Comparison of ENCODE assay signal across 18 cellular contexts in genomic region chr4:86026720-86027119, GRCh38.
DNase-seq lines count a peak whose midpoint lies in the region; ATAC-seq and TF ChIP-seq lines count a peak whose summit lies in the region.
"Had no signal": no experiment of that assay in that cellular context is flagged by ENCODE, and none has a peak within 500 bp of the region (broad histone marks: within the 10 kb centered on the region; RNA-seq: fewer than 3 reads in every experiment).

No MANE protein-coding gene starts in this region.

- H3K9me3 Mint-ChIP-seq in WTC11 (peaks cover 8% of the 10 kb centered on the region), T-cell (no peaks in the 10 kb centered on the region)

- no peaks in the 10 kb centered on the region for H3K79me1 ChIP-seq in trophoblast cell (ENCODE audit: low read length)

- H3K23ac ChIP-seq in trophoblast cell (ENCODE audit: low read length): peak overlapping the region; percentile 38

- no peak overlapping the region for H4K91ac ChIP-seq in trophoblast cell (ENCODE audit: low read depth, low read length)

- no peak overlapping the region for H2BK5ac ChIP-seq in trophoblast cell (ENCODE audit: low read depth, low read length, poor library complexity)

- no peak overlapping the region for H4K8ac ChIP-seq in trophoblast cell (ENCODE audit: low read depth, low read length)

- H3K27me3 ChIP-seq in trophoblast cell (ENCODE audit: insufficient read depth, low read length) (no peaks in the 10 kb centered on the region), tibial artery (no peaks in the 10 kb centered on the region)

- no peak overlapping the region for H3K9ac ChIP-seq in trophoblast cell (ENCODE audit: low read length)

- no peak overlapping the region for H2BK120ac ChIP-seq in trophoblast cell (ENCODE audit: insufficient read depth, low read length, poor library complexity)

- H4K12ac ChIP-seq in trophoblast cell (ENCODE audit: low read depth, low read length): no peak overlapping the region

- no peak overlapping the region for H2AK5ac ChIP-seq in trophoblast cell (ENCODE audit: low read length)

- H3K4me3 Mint-ChIP-seq in WTC11 (no peak overlapping the region), T-cell (no peak overlapping the region)
- H3K4me3 Mint-ChIP-seq: CD4-positive, alpha-beta memory T cell had no signal

- POLR2A ChIA-PET in HEK293 (lab: Yijun Ruan, JAX) (no interaction called here), WTC11 (lab: Charles Lee) (no interaction called here), T-cell (lab: Charles Lee) (no interaction called here)

- H3K4me3 ChIP-seq in HEK293 (ENCODE audit: low read depth, low read length): no peak overlapping the region
- H3K4me3 ChIP-seq in trophoblast cell (ENCODE audit: low read depth, low read length): no peak overlapping the region
- H3K4me3 ChIP-seq in tibial artery: no peak overlapping the region
- H3K4me3 ChIP-seq: A549, HAP-1 had no signal

- no peak overlapping the region for H3K14ac ChIP-seq in trophoblast cell (ENCODE audit: low read length)

- H3K18ac ChIP-seq in trophoblast cell (ENCODE audit: low read length): no peak overlapping the region

- no peaks in the 10 kb centered on the region for H3K79me2 ChIP-seq in trophoblast cell (ENCODE audit: control insufficient read depth, insufficient read depth, low read length, poor library complexity)

- no peak overlapping the region for H3K4me2 ChIP-seq in trophoblast cell (ENCODE audit: low read length)
- H3K4me2 ChIP-seq: A549 had no signal

- CTCF ChIA-PET in HEK293 (lab: Yijun Ruan, JAX): no interaction called here
- CTCF ChIA-PET in WTC11 (lab: Charles Lee): interaction anchor here (1.8 kb wide), 1 partner anchor 609 kb away, joined by 4 read pairs; no protein-coding TSS in a partner anchor
- CTCF ChIA-PET in T-cell (lab: Charles Lee): no interaction called here

- H3K4ac ChIP-seq in trophoblast cell (ENCODE audit: low read depth, low read length): no peak overlapping the region

- no peak for TF ChIP-seq CTCF in HEK293 (tag by site-specific recombination; IDR thresholded peaks at IDR 0.05)
- TF ChIP-seq CTCF in tibial artery (IDR thresholded peaks at IDR 0.05): no peak
- no peak for TF ChIP-seq CTCF in WTC11 (IDR thresholded peaks at IDR 0.05)

- WGBS in trophoblast cell (ENCODE audit: extremely low coverage, insufficient coverage, insufficient read length): no CpG with 5 or more reads among the region's 8 CpGs

- intact Hi-C loops in tibial artery (cut with DNase I; ENCODE audit: low total_unique reads): no loop called here

- H3K9me3 ChIP-seq in HEK293 (ENCODE audit: control insufficient read depth, insufficient read depth, low read depth, low read length) (no peaks in the 10 kb centered on the region), trophoblast cell (ENCODE audit: insufficient read depth, low read depth, low read length) (no peaks in the 10 kb centered on the region), tibial artery (no peaks in the 10 kb centered on the region)
- H3K9me3 ChIP-seq: A549, HAP-1 had no signal

- H3K4me1 Mint-ChIP-seq in WTC11: 0 out of 2 replicates have a peak, but pooled peaks cover 3% of the 10 kb centered on the region
- H3K4me1 Mint-ChIP-seq in T-cell: no peaks in the 10 kb centered on the region
- H3K4me1 Mint-ChIP-seq: CD4-positive, alpha-beta memory T cell had no signal

- H3K4me1 ChIP-seq in HEK293 (ENCODE audit: control insufficient read depth, insufficient read depth, low read length) (no peaks in the 10 kb centered on the region), trophoblast cell (ENCODE audit: control insufficient read depth in 1 of 2, insufficient read depth in 2 of 2, low read length in 2 of 2) (no peaks in the 10 kb centered on the region), tibial artery (peaks cover 0 to under 1% (median 0%) of the 10 kb centered on the region in 4 donors)
- H3K4me1 ChIP-seq: A549, HAP-1 had no signal

- no peak overlapping the region for H2BK12ac ChIP-seq in trophoblast cell (ENCODE audit: low read length)

- H2AFZ ChIP-seq in trophoblast cell (ENCODE audit: insufficient read depth, low read length, poor library complexity): no peak overlapping the region

- no peak overlapping the region for H3K27ac ChIP-seq in HEK293 (ENCODE audit: extremely low read depth, low read depth, low read length)
- no peak overlapping the region for H3K27ac ChIP-seq in trophoblast cell (ENCODE audit: low read depth, low read length)
- no peak overlapping the region for H3K27ac ChIP-seq in tibial artery
- H3K27ac ChIP-seq: A549 had no signal

- no peaks in the 10 kb centered on the region for H3K27me3 Mint-ChIP-seq in WTC11 (ENCODE audit: low read depth)
- H3K27me3 Mint-ChIP-seq in T-cell: no peaks in the 10 kb centered on the region
- H3K27me3 Mint-ChIP-seq: CD4-positive, alpha-beta memory T cell had no signal

- H3K36me3 Mint-ChIP-seq in WTC11: no peaks in the 10 kb centered on the region
- no peaks in the 10 kb centered on the region for H3K36me3 Mint-ChIP-seq in T-cell
- H3K36me3 Mint-ChIP-seq: CD4-positive, alpha-beta memory T cell had no signal

- no peaks in the 10 kb centered on the region for H3K36me3 ChIP-seq in HEK293 (ENCODE audit: control insufficient read depth in 2 of 2, insufficient read depth in 1 of 2, low read length in 2 of 2)
- no peaks in the 10 kb centered on the region for H3K36me3 ChIP-seq in trophoblast cell (ENCODE audit: control insufficient read depth in 1 of 2, insufficient read depth in 2 of 2, low read length in 2 of 2)
- no peaks in the 10 kb centered on the region for H3K36me3 ChIP-seq in tibial artery
- H3K36me3 ChIP-seq: HAP-1 had no signal

- H3K27ac Mint-ChIP-seq in WTC11: no peak overlapping the region
- no peak overlapping the region for H3K27ac Mint-ChIP-seq in T-cell
- H3K27ac Mint-ChIP-seq: CD4-positive, alpha-beta memory T cell had no signal

- ATAC-seq in WTC11 (no peak), T-cell (replicated peaks in 1 of 4) (no peak)
- ATAC-seq: A549 had no signal

- DNase-seq in NCI-H446 treated with DMSO at 0.1 percent for 48 hours (lab: John Stamatoyannopoulos, UW) (peak; percentile 64), trophoblast cell (no peak), tibial artery (no peak), WTC11 (ENCODE audit: low spot score) (no peak), T-cell (no peak)
- DNase-seq: 8988T; ACHN; C1 segment of cervical spinal cord; Calu3; CD4-positive, alpha-beta memory T cell; COR-L47; DMS53; DMS79 treated with DMSO at 0.1 percent for 48 hours; GF-D8; GOT3 had no signal

TF ChIP-seq in HEK293, 187 proteins besides CTCF, POLR2A, EP300 and RAD21 (continues in another document):
- TF ChIP-seq ZIC2 (tag by site-specific recombination; IDR thresholded peaks at IDR 0.05) (peak; percentile 17; the same call in 1 of the 2 replicates), REPIN1 (tag by site-specific recombination; IDR thresholded peaks at IDR 0.05; ENCODE audit: low read depth) (no peak), ZNF843 (tag by site-specific recombination; IDR thresholded peaks at IDR 0.05) (0 out of 2 replicates have a peak, but pooled peaks have one; percentile 25), ZBTB6 (tag by site-specific recombination; IDR thresholded peaks at IDR 0.05) (0 out of 2 replicates have a peak, but pooled peaks have one; percentile 52), KLF17 (tag by site-specific recombination; IDR thresholded peaks at IDR 0.05) (no peak)

TF ChIP-seq in WTC11, 78 proteins besides CTCF, POLR2A, EP300 and RAD21 (continues in another document):
- TF ChIP-seq GABPB1 (CRISPR knock-in tag; IDR thresholded peaks at IDR 0.05) (no peak), STAT6 (CRISPR knock-in tag; conservative IDR thresholded peaks at IDR 0.05; ENCODE audit: low read depth) (no peak), ZNF281 (CRISPR knock-in tag; IDR thresholded peaks at IDR 0.05) (no peak)
